Comparison of ENCODE assay signal across 9 cellular contexts in genomic region chr5:41788800-41789395, GRCh38.
DNase-seq lines count a peak whose midpoint lies in the region; TF ChIP-seq lines count a peak whose summit lies in the region.
"Had no signal": no experiment of that assay in that cellular context is flagged by ENCODE, and none has a peak within 500 bp of the region (broad histone marks: within the 10 kb centered on the region; RNA-seq: fewer than 3 reads in every experiment).

No MANE protein-coding gene starts in this region.

- DNase-seq in HCEC 1CT (peak; percentile 36), RPMI7951 (ENCODE audit: low read depth) (peak; percentile 5), epithelial cell of esophagus (ENCODE audit: low read depth) (peak; percentile 7), skeletal muscle cell (ENCODE audit: low read depth) (peak; percentile 65), NCI-H2227 treated with DMSO at 0.1 percent for 48 hours (lab: John Stamatoyannopoulos, UW) (no peak), NCI-H146 (lab: John Stamatoyannopoulos, UW) (no peak), NCI-H526 (lab: John Stamatoyannopoulos, UW) (no peak)
- DNase-seq: amniotic stem cell, DND-41 had no signal

- H3K4me3 ChIP-seq in epithelial cell of esophagus (ENCODE audit: low read length), result no peak overlapping the region
- no peak overlapping the region for H3K4me3 ChIP-seq in skeletal muscle cell (ENCODE audit: low read depth, low read length)

- no peak for TF ChIP-seq CTCF in epithelial cell of esophagus (IDR thresholded peaks at IDR 0.05; ENCODE audit: insufficient read depth, low read depth, low read length, missing control alignments)

Comparison
In these comparisons a context has a peak if more than half of its experiments do, and no peak if none do; other contexts are left out.
1. DNase-seq: peak in HCEC 1CT (single experiment), RPMI7951 (single experiment), epithelial cell of esophagus (single experiment) and skeletal muscle cell (single experiment); none in NCI-H2227 treated with DMSO at 0.1 percent for 48 hours (single experiment), NCI-H146 (single experiment) and NCI-H526 (0 of 2).